Comparison of ENCODE assay signal across 1 cellular context in the genomic region with DNA sequence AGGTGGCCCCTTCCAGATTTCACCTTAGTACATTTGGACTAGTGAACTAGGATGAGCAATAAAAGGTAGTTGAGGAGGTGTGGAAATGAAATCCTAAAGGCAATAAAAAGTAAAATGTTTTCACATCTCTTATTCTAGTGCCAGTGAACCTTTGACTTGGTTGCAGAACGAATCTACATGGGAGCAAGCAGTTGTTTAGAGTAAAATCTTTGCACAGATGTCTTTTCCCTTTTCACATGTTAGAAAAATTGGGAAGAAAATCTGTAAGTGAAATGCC.
TF ChIP-seq lines count a peak whose summit lies in the region.

No MANE protein-coding gene starts in this region.

TF ChIP-seq in GM23338, 12 proteins besides CTCF, POLR2A, EP300 and RAD21 (continued from another document):
- TF ChIP-seq, protein P1, sequence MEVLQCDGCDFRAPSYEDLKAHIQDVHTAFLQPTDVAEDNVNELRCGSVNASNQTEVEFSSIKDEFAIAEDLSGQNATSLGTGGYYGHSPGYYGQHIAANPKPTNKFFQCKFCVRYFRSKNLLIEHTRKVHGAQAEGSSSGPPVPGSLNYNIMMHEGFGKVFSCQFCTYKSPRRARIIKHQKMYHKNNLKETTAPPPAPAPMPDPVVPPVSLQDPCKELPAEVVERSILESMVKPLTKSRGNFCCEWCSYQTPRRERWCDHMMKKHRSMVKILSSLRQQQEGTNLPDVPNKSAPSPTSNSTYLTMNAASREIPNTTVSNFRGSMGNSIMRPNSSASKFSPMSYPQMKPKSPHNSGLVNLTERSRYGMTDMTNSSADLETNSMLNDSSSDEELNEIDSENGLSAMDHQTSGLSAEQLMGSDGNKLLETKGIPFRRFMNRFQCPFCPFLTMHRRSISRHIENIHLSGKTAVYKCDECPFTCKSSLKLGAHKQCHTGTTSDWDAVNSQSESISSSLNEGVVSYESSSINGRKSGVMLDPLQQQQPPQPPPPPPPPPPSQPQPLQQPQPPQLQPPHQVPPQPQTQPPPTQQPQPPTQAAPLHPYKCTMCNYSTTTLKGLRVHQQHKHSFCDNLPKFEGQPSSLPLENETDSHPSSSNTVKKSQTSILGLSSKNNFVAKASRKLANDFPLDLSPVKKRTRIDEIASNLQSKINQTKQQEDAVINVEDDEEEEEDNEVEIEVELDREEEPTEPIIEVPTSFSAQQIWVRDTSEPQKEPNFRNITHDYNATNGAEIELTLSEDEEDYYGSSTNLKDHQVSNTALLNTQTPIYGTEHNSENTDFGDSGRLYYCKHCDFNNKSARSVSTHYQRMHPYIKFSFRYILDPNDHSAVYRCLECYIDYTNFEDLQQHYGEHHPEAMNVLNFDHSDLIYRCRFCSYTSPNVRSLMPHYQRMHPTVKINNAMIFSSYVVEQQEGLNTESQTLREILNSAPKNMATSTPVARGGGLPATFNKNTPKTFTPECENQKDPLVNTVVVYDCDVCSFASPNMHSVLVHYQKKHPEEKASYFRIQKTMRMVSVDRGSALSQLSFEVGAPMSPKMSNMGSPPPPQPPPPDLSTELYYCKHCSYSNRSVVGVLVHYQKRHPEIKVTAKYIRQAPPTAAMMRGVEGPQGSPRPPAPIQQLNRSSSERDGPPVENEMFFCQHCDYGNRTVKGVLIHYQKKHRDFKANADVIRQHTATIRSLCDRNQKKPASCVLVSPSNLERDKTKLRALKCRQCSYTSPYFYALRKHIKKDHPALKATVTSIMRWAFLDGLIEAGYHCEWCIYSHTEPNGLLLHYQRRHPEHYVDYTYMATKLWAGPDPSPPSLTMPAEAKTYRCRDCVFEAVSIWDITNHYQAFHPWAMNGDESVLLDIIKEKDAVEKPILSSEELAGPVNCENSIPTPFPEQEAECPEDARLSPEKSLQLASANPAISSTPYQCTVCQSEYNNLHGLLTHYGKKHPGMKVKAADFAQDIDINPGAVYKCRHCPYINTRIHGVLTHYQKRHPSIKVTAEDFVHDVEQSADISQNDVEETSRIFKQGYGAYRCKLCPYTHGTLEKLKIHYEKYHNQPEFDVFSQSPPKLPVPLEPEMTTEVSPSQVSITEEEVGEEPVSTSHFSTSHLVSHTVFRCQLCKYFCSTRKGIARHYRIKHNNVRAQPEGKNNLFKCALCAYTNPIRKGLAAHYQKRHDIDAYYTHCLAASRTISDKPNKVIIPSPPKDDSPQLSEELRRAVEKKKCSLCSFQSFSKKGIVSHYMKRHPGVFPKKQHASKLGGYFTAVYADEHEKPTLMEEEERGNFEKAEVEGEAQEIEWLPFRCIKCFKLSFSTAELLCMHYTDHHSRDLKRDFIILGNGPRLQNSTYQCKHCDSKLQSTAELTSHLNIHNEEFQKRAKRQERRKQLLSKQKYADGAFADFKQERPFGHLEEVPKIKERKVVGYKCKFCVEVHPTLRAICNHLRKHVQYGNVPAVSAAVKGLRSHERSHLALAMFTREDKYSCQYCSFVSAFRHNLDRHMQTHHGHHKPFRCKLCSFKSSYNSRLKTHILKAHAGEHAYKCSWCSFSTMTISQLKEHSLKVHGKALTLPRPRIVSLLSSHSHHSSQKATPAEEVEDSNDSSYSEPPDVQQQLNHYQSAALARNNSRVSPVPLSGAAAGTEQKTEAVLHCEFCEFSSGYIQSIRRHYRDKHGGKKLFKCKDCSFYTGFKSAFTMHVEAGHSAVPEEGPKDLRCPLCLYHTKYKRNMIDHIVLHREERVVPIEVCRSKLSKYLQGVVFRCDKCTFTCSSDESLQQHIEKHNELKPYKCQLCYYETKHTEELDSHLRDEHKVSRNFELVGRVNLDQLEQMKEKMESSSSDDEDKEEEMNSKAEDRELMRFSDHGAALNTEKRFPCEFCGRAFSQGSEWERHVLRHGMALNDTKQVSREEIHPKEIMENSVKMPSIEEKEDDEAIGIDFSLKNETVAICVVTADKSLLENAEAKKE (CRISPR knock-in tag; IDR thresholded peaks at IDR 0.05): no peak
- TF ChIP-seq EZH2phosphoT487 (IDR thresholded peaks at IDR 0.05; ENCODE audit: unreplicated experiment): no peak
- TF ChIP-seq EZH2 (IDR thresholded peaks at IDR 0.05; ENCODE audit: low read depth, unreplicated experiment): no peak
- no peak for TF ChIP-seq ZNF114 (CRISPR knock-in tag; IDR thresholded peaks at IDR 0.05)
- no peak for TF ChIP-seq STAT1 (IDR thresholded peaks at IDR 0.05; ENCODE audit: unreplicated experiment)
- no peak for TF ChIP-seq NANOG (IDR thresholded peaks at IDR 0.05; ENCODE audit: borderline replicate concordance)
